14 cellular contexts compared by ENCODE assay signal in genomic region chr18:42011053-42011452, GRCh38. TPM values are rescaled to one million over a fixed set of nuclear protein-coding genes. Genes with fewer than 3 reads are reported as not detected.
DNase-seq lines count a peak whose midpoint lies in the region; ATAC-seq and TF ChIP-seq lines count a peak whose summit lies in the region.
"Had no signal": no experiment of that assay in that cellular context is flagged by ENCODE, and none has a peak within 500 bp of the region (broad histone marks: within the 10 kb centered on the region; RNA-seq: fewer than 3 reads in every experiment).

No MANE protein-coding gene starts in this region.

- H3K4me3 Mint-ChIP-seq in stimulated activated effector memory CD8-positive, alpha-beta T cell treated with anti-CD3 and anti-CD28 coated beads, Interleukin-12 subunit alpha, Interleukin-12 subunit beta, amount 100 ng/mL, for 72 hours, result no peak overlapping the region
- no peak overlapping the region for H3K4me3 Mint-ChIP-seq in endothelial cell (ENCODE audit: unreplicated experiment)
- H3K4me3 Mint-ChIP-seq: activated naive CD8-positive, alpha-beta T cell; WTC11 had no signal

- peak; percentile 89 to 99 for ATAC-seq in activated naive CD4-positive, alpha-beta T cell treated with anti-CD3 and anti-CD28 coated beads, Interleukin-2, amount 50 U/mL, for 72 hours
- peak; percentile 99 for ATAC-seq in GM21576 (IDR thresholded peaks at IDR 0.05; ENCODE audit: unreplicated experiment)
- peak; percentile 100 for ATAC-seq in HG03095 (IDR thresholded peaks at IDR 0.05; ENCODE audit: unreplicated experiment)
- peak; percentile 65 for ATAC-seq in stimulated activated effector memory CD8-positive, alpha-beta T cell treated with anti-CD3 and anti-CD28 coated beads, Interleukin-12 subunit alpha, Interleukin-12 subunit beta, amount 100 ng/mL, for 72 hours
- ATAC-seq: WTC11 had no signal

- peaks cover 25% of the 10 kb centered on the region for H3K4me1 Mint-ChIP-seq in stimulated activated effector memory CD8-positive, alpha-beta T cell treated with anti-CD3 and anti-CD28 coated beads, Interleukin-12 subunit alpha, Interleukin-12 subunit beta, amount 100 ng/mL, for 72 hours
- H3K4me1 Mint-ChIP-seq in endothelial cell (ENCODE audit: unreplicated experiment), result no peaks in the 10 kb centered on the region
- H3K4me1 Mint-ChIP-seq: WTC11 had no signal

- no peak for DNase-seq in activated naive CD4-positive, alpha-beta T cell treated with anti-CD3 and anti-CD28 coated beads, Interleukin-2, amount 50 U/mL, for 72 hours (ENCODE audit: low spot score in 2 of 2)
- no peak for DNase-seq in activated naive CD4-positive, alpha-beta T cell (lab: John Stamatoyannopoulos, UW)
- no peak for DNase-seq in stimulated activated effector memory CD8-positive, alpha-beta T cell treated with anti-CD3 and anti-CD28 coated beads, Interleukin-12 subunit alpha, Interleukin-12 subunit beta, amount 100 ng/mL, for 72 hours (ENCODE audit: low spot score in 2 of 2)
- no peak for DNase-seq in activated gamma-delta T cell (lab: John Stamatoyannopoulos, UW)
- DNase-seq in endothelial cell (ENCODE audit: low spot score), result no peak
- no peak for DNase-seq in foreskin melanocyte
- DNase-seq: dermis blood vessel endothelial cell, glutamatergic neuron, NCI-H510A treated with DMSO at 0.1 percent for 48 hours, SHP77 had no signal

- H3K36me3 Mint-ChIP-seq in activated naive CD4-positive, alpha-beta T cell treated with anti-CD3 and anti-CD28 coated beads, Interleukin-2, amount 50 U/mL, for 72 hours, result peaks cover 26 to 27% of the 10 kb centered on the region in 2 donors
- H3K36me3 Mint-ChIP-seq in stimulated activated effector memory CD8-positive, alpha-beta T cell treated with anti-CD3 and anti-CD28 coated beads, Interleukin-12 subunit alpha, Interleukin-12 subunit beta, amount 100 ng/mL, for 72 hours, result peaks cover 98% of the 10 kb centered on the region
- H3K36me3 Mint-ChIP-seq in endothelial cell (ENCODE audit: low read depth, unreplicated experiment), result no peaks in the 10 kb centered on the region

- no peaks in the 10 kb centered on the region for H3K27me3 Mint-ChIP-seq in endothelial cell (ENCODE audit: unreplicated experiment)
- H3K27me3 Mint-ChIP-seq: activated naive CD8-positive, alpha-beta T cell had no signal

- H3K27ac Mint-ChIP-seq in activated naive CD4-positive, alpha-beta T cell treated with anti-CD3 and anti-CD28 coated beads, Interleukin-2, amount 50 U/mL, for 72 hours, result no peak overlapping the region
- no peak overlapping the region for H3K27ac Mint-ChIP-seq in stimulated activated effector memory CD8-positive, alpha-beta T cell treated with anti-CD3 and anti-CD28 coated beads, Interleukin-12 subunit alpha, Interleukin-12 subunit beta, amount 100 ng/mL, for 72 hours
- no peak overlapping the region for H3K27ac Mint-ChIP-seq in endothelial cell (ENCODE audit: unreplicated experiment)
- H3K27ac Mint-ChIP-seq: WTC11 had no signal

- H3K9me3 Mint-ChIP-seq in activated naive CD4-positive, alpha-beta T cell treated with anti-CD3 and anti-CD28 coated beads, Interleukin-2, amount 50 U/mL, for 72 hours, result peaks cover 0 to 3% of the 10 kb centered on the region in 2 donors
- H3K9me3 Mint-ChIP-seq in stimulated activated effector memory CD8-positive, alpha-beta T cell treated with anti-CD3 and anti-CD28 coated beads, Interleukin-12 subunit alpha, Interleukin-12 subunit beta, amount 100 ng/mL, for 72 hours, result no peaks in the 10 kb centered on the region
- H3K9me3 Mint-ChIP-seq in endothelial cell (ENCODE audit: unreplicated experiment), result no peaks in the 10 kb centered on the region
- H3K9me3 Mint-ChIP-seq: WTC11 had no signal

- TF ChIP-seq CTCF in endothelial cell (IDR thresholded peaks at IDR 0.05; ENCODE audit: unreplicated experiment), result no peak

RNA-seq across cellular contexts. Expression of gene PIK3C3, which starts 56.0 kb away (rescaled TPM):
- total RNA-seq in activated naive CD4-positive, alpha-beta T cell treated with anti-CD3 and anti-CD28 coated beads, Interleukin-2, amount 50 U/mL, for 72 hours, result 10 to 100 TPM; 56.4 to 72.9 TPM
- 62.8 TPM for total RNA-seq in endothelial cell (ENCODE audit: unreplicated experiment)
